Comparison of ENCODE assay signal across 15 cellular contexts in genomic region chr11:57483570-57483934, GRCh38. TPM values are rescaled to one million over a fixed set of nuclear protein-coding genes. Genes with fewer than 3 reads are reported as not detected.
DNase-seq lines count a peak whose midpoint lies in the region; ATAC-seq, FAIRE-seq and TF ChIP-seq lines count a peak whose summit lies in the region.
"Had no signal": no experiment of that assay in that cellular context is flagged by ENCODE, and none has a peak within 500 bp of the region (broad histone marks: within the 10 kb centered on the region; RNA-seq: fewer than 3 reads in every experiment).

No MANE protein-coding gene starts in this region.

- peaks cover 10% of the 10 kb centered on the region for H3K27me3 ChIP-seq in CD8-positive, alpha-beta T cell (ENCODE audit: insufficient read depth, low read length)
- H3K27me3 ChIP-seq in HUES64 (ENCODE audit: insufficient read depth, low read length) (peaks cover 34% of the 10 kb centered on the region), GM12878 (replicated peaks in 1 of 2; ENCODE audit: control insufficient read depth in 2 of 2, insufficient read depth in 2 of 2, low read length in 1 of 2) (no peaks in the 10 kb centered on the region), tibial nerve (peaks cover 0 to 52% of the 10 kb centered on the region in 2 donors), foreskin keratinocyte (peaks cover 26% of the 10 kb centered on the region)

- peak overlapping the region; percentile 80; the same call in 1 of the 2 replicates for H3K4me2 ChIP-seq in GM12878 (ENCODE audit: control insufficient read depth, insufficient read depth)

- H3K4me3 ChIP-seq in CD8-positive, alpha-beta T cell (ENCODE audit: low read depth, low read length) = peak overlapping the region; percentile 27
- H3K4me3 ChIP-seq in HUES64 (ENCODE audit: low read length) (peak overlapping the region; percentile 59), GM12878 (peak overlapping the region; percentile 55; the same call in 1 of the 2 replicates), tibial nerve (no peak overlapping the region)

- no peak for TF ChIP-seq POLR2A in GM12878 (IDR thresholded peaks at IDR 0.05; ENCODE audit: low read depth, low read length)
- no peak for TF ChIP-seq POLR2A in tibial nerve (IDR thresholded peaks at IDR 0.05)

- in situ Hi-C loops in GM12878 (cut with MboI) = loop anchor here (5.0 to 25.0 kb wide), 2 partner anchors 136 to 646 kb away; no protein-coding TSS in a partner anchor

- H3K4me1 Mint-ChIP-seq in CD8-positive, alpha-beta T cell (ENCODE audit: low read depth) = peaks cover 13% of the 10 kb centered on the region
- H3K4me1 Mint-ChIP-seq in nephron progenitor cell = peaks cover 56% of the 10 kb centered on the region

- no peak for ATAC-seq in CD8-positive, alpha-beta T cell
- ATAC-seq in GM12878 = no peak
- ATAC-seq in foreskin keratinocyte = no peak

- TF ChIP-seq EP300 in GM12878 (IDR thresholded peaks at IDR 0.05; ENCODE audit: borderline replicate concordance in 1 of 2, control insufficient read depth in 1 of 2, low read depth in 2 of 2, low read length in 2 of 2) (no peak), tibial nerve (IDR thresholded peaks at IDR 0.05) (no peak)

- TF ChIP-seq CTCF in CD8-positive, alpha-beta T cell (IDR thresholded peaks at IDR 0.05) = no peak
- TF ChIP-seq CTCF in GM12878 (IDR thresholded peaks at IDR 0.05 in 2 of 3, conservative IDR thresholded peaks at IDR 0.05 in 1 of 3; ENCODE audit: control insufficient read depth in 2 of 3, extremely low read depth in 1 of 3, insufficient read depth in 1 of 3, low read depth in 3 of 3, low read length in 3 of 3) (no peak), nephron progenitor cell (IDR thresholded peaks at IDR 0.05) (no peak), tibial nerve (IDR thresholded peaks at IDR 0.05) (no peak), foreskin keratinocyte (conservative IDR thresholded peaks at IDR 0.05) (no peak)

- no peak overlapping the region for H2AFZ ChIP-seq in GM12878 (ENCODE audit: control insufficient read depth, low read depth, low read length)

- H3K4me1 ChIP-seq in CD8-positive, alpha-beta T cell (ENCODE audit: insufficient read depth, low read length) = peaks cover 6% of the 10 kb centered on the region
- H3K4me1 ChIP-seq in HUES64 (ENCODE audit: insufficient read depth, low read length) (peaks cover 7% of the 10 kb centered on the region), GM12878 (ENCODE audit: control insufficient read depth, insufficient read depth, low read length) (peaks cover 13% of the 10 kb centered on the region), tibial nerve (peaks cover 0 to 27% (median 13%) of the 10 kb centered on the region in 4 donors), foreskin keratinocyte (no peaks in the 10 kb centered on the region)

- no TSS peak for BruUV-seq in GM12878 (replicated peaks; lab: Mats Ljungman, UMichigan)

- SMC1A ChIA-PET in GM12878 (lab: Charles Lee; ENCODE audit: uncharacterized antibody, unreplicated experiment) = interaction anchor here (0.6 to 7.9 kb wide), 16 partner anchors 8 to 158 kb away, joined by 3 to 95 read pairs (median 4); partner anchors contain the start of genes SLC43A1, SLC43A3 and UBE2L6

- no peaks in the 10 kb centered on the region for H3K79me2 ChIP-seq in GM12878 (ENCODE audit: control insufficient read depth, insufficient read depth, low read length)

- 62% methylated on average over 2 of the region's 3 CpGs for WGBS in HUES64
- WGBS in GM12878 (ENCODE audit: insufficient coverage, insufficient replicate concordance, low lambda C conversion rate, missing lambda C conversion rate) = 95% methylated on average over 3 of the region's 3 CpGs
- 51% methylated on average over 3 of the region's 3 CpGs for WGBS in tibial nerve, 2 donors

- no peaks in the 10 kb centered on the region for H3K9me3 ChIP-seq in CD8-positive, alpha-beta T cell (ENCODE audit: low read length)
- H3K9me3 ChIP-seq in HUES64 (ENCODE audit: insufficient read depth, low read depth, low read length) = no peaks in the 10 kb centered on the region
- H3K9me3 ChIP-seq in GM12878 (replicated peaks; ENCODE audit: control insufficient read depth, insufficient read depth, low read length) = no peaks in the 10 kb centered on the region
- H3K9me3 ChIP-seq in tibial nerve = no peaks in the 10 kb centered on the region
- H3K9me3 ChIP-seq: psoas muscle, thoracic aorta had no signal

- H4K20me1 ChIP-seq in GM12878 (ENCODE audit: control insufficient read depth, insufficient read depth) = no peaks in the 10 kb centered on the region

- H3K9me3 Mint-ChIP-seq in CD8-positive, alpha-beta T cell = no peaks in the 10 kb centered on the region
- no peaks in the 10 kb centered on the region for H3K9me3 Mint-ChIP-seq in nephron progenitor cell
- H3K9me3 Mint-ChIP-seq: immature natural killer cell had no signal

- H3K36me3 ChIP-seq in CD8-positive, alpha-beta T cell (ENCODE audit: insufficient read depth, low read length) = peaks cover 3% of the 10 kb centered on the region
- H3K36me3 ChIP-seq in HUES64 (ENCODE audit: insufficient read depth, low read length) (peaks cover 3% of the 10 kb centered on the region; the same call in 1 of the 2 replicates), GM12878 (ENCODE audit: control insufficient read depth in 2 of 2, insufficient read depth in 2 of 2, low read length in 1 of 2) (peaks cover 2 to 4% of the 10 kb centered on the region in 2 experiments; a peak in 2 of 4 replicates), tibial nerve (peaks cover 0 to 47% (median 0%) of the 10 kb centered on the region in 3 donors)

- no peak overlapping the region for H3K27ac ChIP-seq in CD8-positive, alpha-beta T cell (ENCODE audit: low read depth, low read length)
- H3K27ac ChIP-seq in HUES64 (ENCODE audit: low read depth, low read length) (no peak overlapping the region), GM12878 (ENCODE audit: control insufficient read depth, insufficient read depth) (no peak overlapping the region), tibial nerve (no peak overlapping the region), foreskin keratinocyte (no peak overlapping the region)
- H3K27ac ChIP-seq: C4-2B, psoas muscle, thoracic aorta had no signal

- H3K9ac ChIP-seq in HUES64 (ENCODE audit: low read depth, low read length) = peak overlapping the region; percentile 57; the same call in 1 of the 2 replicates
- H3K9ac ChIP-seq in GM12878 (ENCODE audit: control insufficient read depth, insufficient read depth, low read length) = no peak overlapping the region

- CTCF ChIA-PET in CD8-positive, alpha-beta T cell (lab: Charles Lee) = interaction anchor here (0.6 to 13.9 kb wide), 11 partner anchors 11 to 246 kb away, joined by 3 to 237 read pairs (median 6); partner anchors contain the start of genes RTN4RL2 and TIMM10
- CTCF ChIA-PET in GM12878 (lab: Yijun Ruan, JAX) = interaction anchor here (0.7 to 9.4 kb wide), 32 partner anchors 9 to 642 kb away, joined by 3 to 321 read pairs (median 5); partner anchors contain the start of genes RTN4RL2, SLC43A1, TIMM10 and UBE2L6

- FAIRE-seq in GM12878 (lab: Jason Lieb, UNC) = no peak
- FAIRE-seq: bronchial epithelial cell had no signal

- TF ChIP-seq RAD21 in GM12878 (IDR thresholded peaks at IDR 0.05; ENCODE audit: insufficient read depth, low read depth, low read length) = no peak

- RAD21 ChIA-PET in GM12878 (lab: Charles Lee; ENCODE audit: unreplicated experiment) = interaction anchor here (0.6 to 5.4 kb wide), 10 partner anchors 23 to 240 kb away, joined by 3 to 79 read pairs (median 4); partner anchors contain the start of gene RTN4RL2

- H3K4me3 Mint-ChIP-seq in CD8-positive, alpha-beta T cell = no peak overlapping the region
- peak overlapping the region; percentile 80 for H3K4me3 Mint-ChIP-seq in nephron progenitor cell

- DNase-seq in CD8-positive, alpha-beta T cell = no peak
- DNase-seq in GM12878 (ENCODE audit: low read depth, low spot score) (no peak), nephron progenitor cell (no peak), tibial nerve (ENCODE audit: low spot score in 2 of 2) (no peak), DMS153 (lab: John Stamatoyannopoulos, UW) (no peak), foreskin keratinocyte (no peak)
- DNase-seq in stimulated activated CD4-positive, alpha-beta T cell treated with anti-CD3 and anti-CD28 coated beads, Interleukin-4, amount 100 ng/mL, for 1 hour = no peak

- intact Hi-C loops in CD8-positive, alpha-beta T cell (cut with DNase I, micrococcal nuclease) = loop anchor here (1.0 to 10.0 kb wide), 3 partner anchors 26 to 639 kb away; no protein-coding TSS in a partner anchor
- intact Hi-C loops in GM12878 (cut with micrococcal nuclease; ENCODE audit: unreplicated experiment) = no loop called here

- peaks cover 25% of the 10 kb centered on the region for H3K27me3 Mint-ChIP-seq in CD8-positive, alpha-beta T cell (ENCODE audit: low read depth)
- H3K27me3 Mint-ChIP-seq in nephron progenitor cell (ENCODE audit: low read depth, poor library complexity) = peaks cover 21% of the 10 kb centered on the region

- peaks cover 35% of the 10 kb centered on the region for H3K36me3 Mint-ChIP-seq in CD8-positive, alpha-beta T cell
- peaks cover 9% of the 10 kb centered on the region for H3K36me3 Mint-ChIP-seq in nephron progenitor cell (ENCODE audit: low read depth)

- H3K27ac Mint-ChIP-seq in CD8-positive, alpha-beta T cell = no peak overlapping the region
- H3K27ac Mint-ChIP-seq in nephron progenitor cell = no peak overlapping the region
- H3K27ac Mint-ChIP-seq: immature natural killer cell had no signal

- POLR2A ChIA-PET in CD8-positive, alpha-beta T cell (lab: Charles Lee) = no interaction called here
- POLR2A ChIA-PET in GM12878 (lab: Charles Lee) = interaction anchor here (1.2 kb wide), 1 partner anchor 43 kb away, joined by 3 read pairs; no protein-coding TSS in a partner anchor

RNA-seq across cellular contexts. Expression of gene RTN4RL2, which starts 23.2 kb away (rescaled TPM):
- total RNA-seq in CD8-positive, alpha-beta T cell = under 1 TPM; 0.16 to 0.31 TPM
- polyA plus RNA-seq in HUES64 (2013, experiment 1 of 2) = 8.6 TPM
- 11.8 TPM for polyA plus RNA-seq in HUES64 (2013, experiment 2 of 2)
- not detected in 2 replicates for total RNA-seq in GM12878 (2013; cell fraction: nucleolus; rRNA removed)
- 0.33 and 0.34 TPM in 2 replicates for total RNA-seq in GM12878 (2014; rRNA removed)
- total RNA-seq in GM12878 (2014; rRNA removed; fragmentation: Illumina TruSeq; extraction: Trizol) = not detected in 2 replicates
- 1.0 and 1.1 TPM in 2 replicates for total RNA-seq in GM12878 (2021)
- not detected for polyA plus RNA-seq in GM12878 (2011; ENCODE audit: low read depth)
- polyA plus RNA-seq in GM12878 (2011; rRNA removed) = not detected in 2 replicates
- polyA plus RNA-seq in GM12878 (2011; cell fraction: cytosol; rRNA removed) = 0.03 and 0.09 TPM in 2 replicates
- polyA plus RNA-seq in GM12878 (2011; cell fraction: nucleus; rRNA removed) = 0.22 and 0.39 TPM in 2 replicates
- polyA plus RNA-seq in GM12878 (2012) = 0.08 and 0.11 TPM in 2 replicates
- not detected in 2 replicates for polyA plus RNA-seq in GM12878 (2014; fragmentation: Illumina TruSeq; extraction: Trizol)
- under 1 TPM in 1 of 2 experiments, not detected in 1; 0.14 TPM for polyA plus RNA-seq in GM12878 (2014; fragmentation: Nextera tagmentation; extraction: Ambion mirVana)
- 0.58 and 0.88 TPM in 2 replicates for polyA plus RNA-seq in GM12878 (2014; rRNA removed)
- polyA plus RNA-seq in GM12878 (2016; fragmentation: Nextera tagmentation; extraction: Ambion mirVana) = under 1 TPM; 0.48 to 0.55 TPM
- polyA minus RNA-seq in GM12878 (2011; rRNA and poly(A)+ RNA removed) = not detected in 2 replicates
- not detected in 2 replicates for polyA minus RNA-seq in GM12878 (2011; cell fraction: cytosol; rRNA and poly(A)+ RNA removed)
- 0.36 and 0.38 TPM in 2 replicates for polyA minus RNA-seq in GM12878 (2011; cell fraction: nucleus; rRNA and poly(A)+ RNA removed)
- 1 to 10 TPM in 1 of 4 donors, under 1 TPM in 2, not detected in 1; 0.20 to 1.5 (median 0.42) TPM for total RNA-seq in tibial nerve
- 0.10 and 0.11 TPM in 2 replicates for total RNA-seq in foreskin keratinocyte
- 0.34 and 0.42 TPM in 2 replicates for polyA plus RNA-seq in foreskin keratinocyte
- total RNA-seq: bronchial epithelial cell had no signal

RNA-seq across cellular contexts. Expression of gene SLC43A1, which starts 31.9 kb away (rescaled TPM):
- 1 to 10 TPM; 4.4 to 7.5 TPM for total RNA-seq in CD8-positive, alpha-beta T cell
- polyA plus RNA-seq in HUES64 (2013, experiment 1 of 2) = 8.7 TPM
- 10.2 TPM for polyA plus RNA-seq in HUES64 (2013, experiment 2 of 2)
- 47.4 and 56.0 TPM in 2 replicates for total RNA-seq in GM12878 (2013; cell fraction: nucleolus; rRNA removed)
- 16.9 and 20.3 TPM in 2 replicates for total RNA-seq in GM12878 (2014; rRNA removed)
- 7.4 and 8.1 TPM in 2 replicates for total RNA-seq in GM12878 (2014; rRNA removed; fragmentation: Illumina TruSeq; extraction: Trizol)
- 16.1 and 16.4 TPM in 2 replicates for total RNA-seq in GM12878 (2021)
- 8.0 TPM for polyA plus RNA-seq in GM12878 (2011; ENCODE audit: low read depth)
- 8.4 and 17.8 TPM in 2 replicates for polyA plus RNA-seq in GM12878 (2011; rRNA removed)
- polyA plus RNA-seq in GM12878 (2011; cell fraction: cytosol; rRNA removed) = 25.6 and 28.1 TPM in 2 replicates
- 48.3 and 51.6 TPM in 2 replicates for polyA plus RNA-seq in GM12878 (2011; cell fraction: nucleus; rRNA removed)
- polyA plus RNA-seq in GM12878 (2012) = 9.3 and 14.0 TPM in 2 replicates
- polyA plus RNA-seq in GM12878 (2014; fragmentation: Illumina TruSeq; extraction: Trizol) = 9.8 and 11.9 TPM in 2 replicates
- 1 to 10 TPM; 1.0 to 2.4 TPM for polyA plus RNA-seq in GM12878 (2014; fragmentation: Nextera tagmentation; extraction: Ambion mirVana)
- polyA plus RNA-seq in GM12878 (2014; rRNA removed) = 15.6 TPM in 2 replicates
- 10 to 100 TPM; 12.0 to 13.3 TPM for polyA plus RNA-seq in GM12878 (2016; fragmentation: Nextera tagmentation; extraction: Ambion mirVana)
- 29.8 and 30.0 TPM in 2 replicates for polyA minus RNA-seq in GM12878 (2011; rRNA and poly(A)+ RNA removed)
- polyA minus RNA-seq in GM12878 (2011; cell fraction: cytosol; rRNA and poly(A)+ RNA removed) = 13.1 and 16.8 TPM in 2 replicates
- 16.2 and 27.0 TPM in 2 replicates for polyA minus RNA-seq in GM12878 (2011; cell fraction: nucleus; rRNA and poly(A)+ RNA removed)
- 10 to 100 TPM; 35.8 to 47.3 (median 42.4) TPM for total RNA-seq in tibial nerve
- total RNA-seq in foreskin keratinocyte = 4.3 and 6.2 TPM in 2 replicates
- 3.2 and 5.4 TPM in 2 replicates for polyA plus RNA-seq in foreskin keratinocyte

RNA-seq across cellular contexts. Expression of gene TIMM10, which starts 47.0 kb away (rescaled TPM):
- 10 to 100 TPM; 16.4 to 18.9 TPM for total RNA-seq in CD8-positive, alpha-beta T cell
- 85.9 TPM for polyA plus RNA-seq in HUES64 (2013, experiment 1 of 2)
- polyA plus RNA-seq in HUES64 (2013, experiment 2 of 2) = 75.9 TPM
- 8.4 and 9.4 TPM in 2 replicates for total RNA-seq in GM12878 (2013; cell fraction: nucleolus; rRNA removed)
- total RNA-seq in GM12878 (2014; rRNA removed) = 178 and 187 TPM in 2 replicates
- 139 and 148 TPM in 2 replicates for total RNA-seq in GM12878 (2014; rRNA removed; fragmentation: Illumina TruSeq; extraction: Trizol)
- 192 and 195 TPM in 2 replicates for total RNA-seq in GM12878 (2021)
- 131 TPM for polyA plus RNA-seq in GM12878 (2011; ENCODE audit: low read depth)
- 161 and 208 TPM in 2 replicates for polyA plus RNA-seq in GM12878 (2011; rRNA removed)
- 261 and 266 TPM in 2 replicates for polyA plus RNA-seq in GM12878 (2011; cell fraction: cytosol; rRNA removed)
- 98.1 and 123 TPM in 2 replicates for polyA plus RNA-seq in GM12878 (2011; cell fraction: nucleus; rRNA removed)
- 97.2 and 107 TPM in 2 replicates for polyA plus RNA-seq in GM12878 (2012)
- 181 and 204 TPM in 2 replicates for polyA plus RNA-seq in GM12878 (2014; fragmentation: Illumina TruSeq; extraction: Trizol)
- 100 to 1,000 TPM; 770 to 898 TPM for polyA plus RNA-seq in GM12878 (2014; fragmentation: Nextera tagmentation; extraction: Ambion mirVana)
- 204 and 247 TPM in 2 replicates for polyA plus RNA-seq in GM12878 (2014; rRNA removed)
- polyA plus RNA-seq in GM12878 (2016; fragmentation: Nextera tagmentation; extraction: Ambion mirVana) = 100 to 1,000 TPM; 272 to 362 TPM
- 66.3 and 94.2 TPM in 2 replicates for polyA minus RNA-seq in GM12878 (2011; rRNA and poly(A)+ RNA removed)
- polyA minus RNA-seq in GM12878 (2011; cell fraction: cytosol; rRNA and poly(A)+ RNA removed) = 13.0 and 17.4 TPM in 2 replicates
- polyA minus RNA-seq in GM12878 (2011; cell fraction: nucleus; rRNA and poly(A)+ RNA removed) = 16.0 and 28.5 TPM in 2 replicates
- 10 to 100 TPM; 20.2 to 51.6 (median 40.1) TPM for total RNA-seq in tibial nerve
- 42.2 and 88.5 TPM in 2 replicates for total RNA-seq in foreskin keratinocyte
- polyA plus RNA-seq in foreskin keratinocyte = 120 and 195 TPM in 2 replicates

RNA-seq across cellular contexts. Expression of gene SMTNL1, which starts 53.8 kb away (rescaled TPM):
- not detected for total RNA-seq in CD8-positive, alpha-beta T cell
- polyA plus RNA-seq in HUES64 (2013, experiment 1 of 2) = 0.15 TPM
- polyA plus RNA-seq in HUES64 (2013, experiment 2 of 2) = 0.44 TPM
- total RNA-seq in GM12878 (2013; cell fraction: nucleolus; rRNA removed) = not detected in 2 replicates
- total RNA-seq in GM12878 (2014; rRNA removed) (not detected in 2 replicates), GM12878 (2014; rRNA removed; fragmentation: Illumina TruSeq; extraction: Trizol) (not detected in 2 replicates), GM12878 (2021) (not detected in 2 replicates), tibial nerve (not detected), foreskin keratinocyte (not detected in 2 replicates)
- polyA plus RNA-seq in GM12878 (2011; ENCODE audit: low read depth) = 0.16 TPM
- polyA plus RNA-seq in GM12878 (2011; rRNA removed) (not detected in 2 replicates), GM12878 (2014; fragmentation: Illumina TruSeq; extraction: Trizol) (not detected in 2 replicates), GM12878 (2014; fragmentation: Nextera tagmentation; extraction: Ambion mirVana) (under 1 TPM in 1 of 2 experiments, not detected in 1; 0.06 TPM), GM12878 (2014; rRNA removed) (not detected in 2 replicates), GM12878 (2016; fragmentation: Nextera tagmentation; extraction: Ambion mirVana) (under 1 TPM; 0.10 to 0.17 TPM), foreskin keratinocyte (not detected in 2 replicates)
- polyA plus RNA-seq in GM12878 (2011; cell fraction: cytosol; rRNA removed) = not detected in 2 replicates
- polyA plus RNA-seq in GM12878 (2011; cell fraction: nucleus; rRNA removed) = not detected in 2 replicates
- polyA plus RNA-seq in GM12878 (2012) = 0.26 and 0.29 TPM in 2 replicates
- polyA minus RNA-seq in GM12878 (2011; rRNA and poly(A)+ RNA removed) = not detected in 2 replicates
- not detected in 2 replicates for polyA minus RNA-seq in GM12878 (2011; cell fraction: cytosol; rRNA and poly(A)+ RNA removed)
- polyA minus RNA-seq in GM12878 (2011; cell fraction: nucleus; rRNA and poly(A)+ RNA removed) = not detected in 2 replicates
- total RNA-seq: bronchial epithelial cell, mesenteric fat pad, SK-MEL-5, thoracic aorta had no signal

RNA-seq across cellular contexts. Expression of gene SLC43A3, which starts 56.6 kb away (rescaled TPM):
- total RNA-seq in CD8-positive, alpha-beta T cell = 10 to 100 TPM in 1 of 2 experiments, 1 to 10 TPM in 1; 9.3 to 11.3 TPM
- 20.1 TPM for polyA plus RNA-seq in HUES64 (2013, experiment 1 of 2)
- polyA plus RNA-seq in HUES64 (2013, experiment 2 of 2) = 19.4 TPM
- 332 and 410 TPM in 2 replicates for total RNA-seq in GM12878 (2013; cell fraction: nucleolus; rRNA removed)
- total RNA-seq in GM12878 (2014; rRNA removed) (104 and 112 TPM in 2 replicates), GM12878 (2014; rRNA removed; fragmentation: Illumina TruSeq; extraction: Trizol) (79.7 and 80.2 TPM in 2 replicates), GM12878 (2021) (147 and 158 TPM in 2 replicates), tibial nerve (100 to 1,000 TPM in 2 of 4 donors, 10 to 100 TPM in 2; 42.2 to 110 (median 94.7) TPM), foreskin keratinocyte (69.9 and 95.3 TPM in 2 replicates)
- 77.0 TPM for polyA plus RNA-seq in GM12878 (2011; ENCODE audit: low read depth)
- polyA plus RNA-seq in GM12878 (2011; rRNA removed) (129 and 237 TPM in 2 replicates), GM12878 (2014; fragmentation: Illumina TruSeq; extraction: Trizol) (153 and 168 TPM in 2 replicates), GM12878 (2014; fragmentation: Nextera tagmentation; extraction: Ambion mirVana) (10 to 100 TPM; 37.5 to 79.9 TPM), GM12878 (2014; rRNA removed) (107 and 111 TPM in 2 replicates), GM12878 (2016; fragmentation: Nextera tagmentation; extraction: Ambion mirVana) (100 to 1,000 TPM; 189 to 200 TPM), foreskin keratinocyte (41.7 and 72.0 TPM in 2 replicates)
- polyA plus RNA-seq in GM12878 (2011; cell fraction: cytosol; rRNA removed) = 362 and 451 TPM in 2 replicates
- polyA plus RNA-seq in GM12878 (2011; cell fraction: nucleus; rRNA removed) = 282 and 405 TPM in 2 replicates
- polyA plus RNA-seq in GM12878 (2012) = 84.4 and 111 TPM in 2 replicates
- polyA minus RNA-seq in GM12878 (2011; rRNA and poly(A)+ RNA removed) = 286 and 303 TPM in 2 replicates
- polyA minus RNA-seq in GM12878 (2011; cell fraction: cytosol; rRNA and poly(A)+ RNA removed) = 73.4 and 78.4 TPM in 2 replicates
- polyA minus RNA-seq in GM12878 (2011; cell fraction: nucleus; rRNA and poly(A)+ RNA removed) = 142 and 145 TPM in 2 replicates

Comparison
In these comparisons a context has a peak if more than half of its experiments do, and no peak if none do; other contexts are left out.
1. H3K4me3 ChIP-seq: peak in CD8-positive, alpha-beta T cell (single experiment), HUES64 (single experiment) and GM12878 (single experiment); none in tibial nerve (0 of 4).